ENCODE assay signal across 10 cellular contexts in genomic region chr9:95091971-95092320, GRCh38.
DNase-seq lines count a peak whose midpoint lies in the region; ATAC-seq and TF ChIP-seq lines count a peak whose summit lies in the region.
"Had no signal": no experiment of that assay in that cellular context is flagged by ENCODE, and none has a peak within 500 bp of the region (broad histone marks: within the 10 kb centered on the region; RNA-seq: fewer than 3 reads in every experiment).

No MANE protein-coding gene starts in this region.

- H3K27ac ChIP-seq in brain microvascular endothelial cell = peak overlapping the region; percentile 83

- TF ChIP-seq CTCF in brain microvascular endothelial cell (IDR thresholded peaks at IDR 0.05; ENCODE audit: low read depth, low read length, missing control alignments) = no peak
- no peak for TF ChIP-seq CTCF in GM10266 (IDR thresholded peaks at IDR 0.05; ENCODE audit: control insufficient read depth, insufficient read depth, low read depth, missing control alignments)

- intact Hi-C loops in left colon (cut with DNase I, micrococcal nuclease) = no loop called here

- no peaks in the 10 kb centered on the region for H3K36me3 ChIP-seq in brain microvascular endothelial cell (replicated peaks)

- DNase-seq in LHCN-M2 (ENCODE audit: low read depth) (peak; percentile 84), brain microvascular endothelial cell (peak; percentile 75), left colon (peak in 1 of 2 donors; percentile 23), stromal cell of bone marrow (ENCODE audit: low read depth) (peak; percentile 32), GM10266 (ENCODE audit: extremely low spot score) (no peak), superior temporal gyrus (ENCODE audit: extremely low spot score) (no peak)
- DNase-seq: activated CD4-positive, alpha-beta T cell treated with anti-CD3 and anti-CD28 coated beads, Interleukin-2, amount 50 U/mL, for 1 hour; NCI-H1694 treated with DMSO at 0.1 percent for 48 hours had no signal

- in situ Hi-C loops in brain microvascular endothelial cell (cut with HindIII; ENCODE audit: low pct_ligation_motif_present, low sequenced_read_pairs) = no loop called here

- peak; percentile 41 for ATAC-seq in left colon
- ATAC-seq in GM19455 (IDR thresholded peaks at IDR 0.05; ENCODE audit: unreplicated experiment) = no peak
- ATAC-seq in HG03196 (IDR thresholded peaks at IDR 0.05; ENCODE audit: unreplicated experiment) = no peak

- no peaks in the 10 kb centered on the region for H3K27me3 ChIP-seq in brain microvascular endothelial cell (replicated peaks)

- H3K4me3 ChIP-seq in brain microvascular endothelial cell (ENCODE audit: low read depth, low read length) = no peak overlapping the region

Comparison
In these comparisons a context has a peak if more than half of its experiments do, and no peak if none do; other contexts are left out.
1. DNase-seq: peak in LHCN-M2 (single experiment), brain microvascular endothelial cell (single experiment) and stromal cell of bone marrow (single experiment); none in GM10266 (single experiment) and superior temporal gyrus (single experiment).